Comparison of ENCODE assay signal across 8 cellular contexts in the genomic region with DNA sequence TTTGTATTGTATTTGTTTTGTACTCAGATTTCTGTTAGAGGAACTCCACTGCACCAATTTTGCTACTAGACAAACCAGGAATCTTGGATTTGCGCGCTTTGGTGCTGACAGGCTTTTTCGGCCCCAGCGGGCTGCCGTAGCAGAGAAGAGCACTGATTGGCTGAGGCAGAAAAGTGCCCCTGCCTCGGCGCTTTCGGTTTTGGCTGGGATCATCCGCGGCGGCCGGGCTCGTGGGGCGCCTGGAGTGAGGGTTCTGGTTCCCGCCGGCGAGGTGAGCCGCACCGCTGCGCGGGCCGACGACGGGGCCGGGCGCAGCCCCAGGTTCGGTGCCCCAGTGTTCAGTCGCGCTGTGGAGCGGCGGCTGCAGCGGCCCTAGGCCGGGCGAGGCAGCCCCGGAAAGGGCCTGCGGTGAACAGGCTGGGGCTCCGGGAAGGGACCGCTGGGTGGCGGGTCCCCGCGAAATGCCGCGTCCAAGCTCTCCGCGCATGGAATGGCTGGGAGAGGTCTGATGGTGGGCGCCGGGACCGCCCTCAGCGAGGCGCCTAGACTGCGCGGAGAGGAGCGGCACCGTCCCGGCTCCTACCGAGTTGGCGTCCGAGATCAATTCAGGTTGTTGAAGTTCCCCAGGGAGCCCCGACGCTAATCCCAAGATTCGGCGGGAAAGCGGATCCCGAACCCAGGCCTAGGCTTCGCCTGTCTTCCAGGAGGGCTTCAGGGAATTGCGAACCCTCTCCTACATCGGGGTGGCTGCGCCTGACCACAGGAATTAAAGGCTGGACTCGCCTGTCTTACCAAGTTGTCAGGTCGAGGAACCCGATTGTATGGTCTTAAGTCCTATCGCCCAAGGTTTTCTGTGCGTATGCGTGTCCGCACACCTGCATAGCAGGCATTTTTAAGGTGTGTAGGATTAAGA. TPM values are rescaled to one million over a fixed set of nuclear protein-coding genes. Genes with fewer than 3 reads are reported as not detected.
DNase-seq lines count a peak whose midpoint lies in the region; ATAC-seq, FAIRE-seq and TF ChIP-seq lines count a peak whose summit lies in the region.

A gene (plus strand): TSS at position 178 of the 913 bp plus-strand sequence. CDS start 7,204 bp downstream, outside the sequence.

- H3K4me1 ChIP-seq in osteoblast (ENCODE audit: insufficient read depth, low read length) (peaks cover 9% of the 10 kb centered on the region), thoracic aorta (ENCODE audit: control insufficient read depth in 1 of 2, low read depth in 2 of 2) (peaks cover 6 to 29% of the 10 kb centered on the region in 2 donors)

- H3K9me3 Mint-ChIP-seq in activated naive CD4-positive, alpha-beta T cell treated with anti-CD3 and anti-CD28 coated beads, Interleukin-2, amount 50 U/mL, for 24 hours = no peaks in the 10 kb centered on the region

- FAIRE-seq in H54 (lab: Jason Lieb, UNC) = peak; percentile 76

- no peaks in the 10 kb centered on the region for H3K36me3 ChIP-seq in osteoblast (ENCODE audit: insufficient read depth, low read length)
- H3K36me3 ChIP-seq in thoracic aorta = no peaks in the 10 kb centered on the region

- H3K9me3 ChIP-seq in osteoblast (ENCODE audit: low read depth, low read length) (no peaks in the 10 kb centered on the region), thoracic aorta (no peaks in the 10 kb centered on the region)

- H3K27ac Mint-ChIP-seq in activated naive CD4-positive, alpha-beta T cell treated with anti-CD3 and anti-CD28 coated beads, Interleukin-2, amount 50 U/mL, for 24 hours = peak within 1 kb of the TSS; percentile 96

- peaks cover 50% of the 10 kb centered on the region for H3K79me2 ChIP-seq in osteoblast (ENCODE audit: insufficient read depth, low read length)

- H3K4me3 ChIP-seq in osteoblast (ENCODE audit: insufficient read depth, low read length) (peak within 1 kb of the TSS; percentile 96), thoracic aorta (peak within 1 kb of the TSS; percentile 98)

- DNase-seq in GM03348 (ENCODE audit: low spot score) (peak; percentile 95), H54 (ENCODE audit: insufficient read length, low spot score) (peak; percentile 25), M059J (ENCODE audit: low read depth) (peak; percentile 80), glomerular endothelial cell (ENCODE audit: extremely low read depth, low read depth, low spot score) (peak; percentile 52), osteoblast (ENCODE audit: insufficient read length, low spot score, missing footprints) (peak; percentile 92), thoracic aorta (ENCODE audit: low spot score) (peak; percentile 20)

- H3K4me2 ChIP-seq in osteoblast (ENCODE audit: insufficient read depth, low read length) = peak within 1 kb of the TSS; percentile 86

- ATAC-seq in SK-N-SH treated with all-trans-retinoic acid at 6 μM for 48 hours (peak; percentile 95), thoracic aorta (ENCODE audit: insufficient number of reproducible peaks, low FRiP score, low read depth) (peak; percentile 70)

- TF ChIP-seq CTCF in osteoblast (IDR thresholded peaks at IDR 0.05; ENCODE audit: extremely low read depth, low read depth, low read length) (no peak), thoracic aorta (IDR thresholded peaks at IDR 0.05) (peak; percentile 27)

- H3K27me3 ChIP-seq in osteoblast (ENCODE audit: insufficient read depth, low read length) (no peaks in the 10 kb centered on the region), thoracic aorta (replicated peaks; ENCODE audit: insufficient read depth) (no peaks in the 10 kb centered on the region)

- peaks cover 62% of the 10 kb centered on the region for H3K4me1 Mint-ChIP-seq in activated naive CD4-positive, alpha-beta T cell treated with anti-CD3 and anti-CD28 coated beads, Interleukin-2, amount 50 U/mL, for 24 hours

- TF ChIP-seq POLR2A in H54 (IDR thresholded peaks at IDR 0.05; ENCODE audit: low read depth, low read length) = peak; percentile 44; the same call in 1 of the 2 replicates

- H2AFZ ChIP-seq in osteoblast (ENCODE audit: low read length) = peak within 1 kb of the TSS; percentile 93

- H4K20me1 ChIP-seq in osteoblast (ENCODE audit: insufficient read depth, low read length) = peaks cover 7% of the 10 kb centered on the region

- peak within 1 kb of the TSS; percentile 86 for H3K4me3 Mint-ChIP-seq in activated naive CD4-positive, alpha-beta T cell treated with anti-CD3 and anti-CD28 coated beads, Interleukin-2, amount 50 U/mL, for 24 hours

- peaks cover 6% of the 10 kb centered on the region for H3K36me3 Mint-ChIP-seq in activated naive CD4-positive, alpha-beta T cell treated with anti-CD3 and anti-CD28 coated beads, Interleukin-2, amount 50 U/mL, for 24 hours

- no peaks in the 10 kb centered on the region for H3K27me3 Mint-ChIP-seq in activated naive CD4-positive, alpha-beta T cell treated with anti-CD3 and anti-CD28 coated beads, Interleukin-2, amount 50 U/mL, for 24 hours

- H3K27ac ChIP-seq in osteoblast (ENCODE audit: low read depth, low read length) (peak within 1 kb of the TSS; percentile 88), thoracic aorta (peak within 1 kb of the TSS; percentile 86)

TF ChIP-seq in SK-N-SH treated with all-trans-retinoic acid at 6 μM for 48 hours, 23 proteins besides CTCF, POLR2A, EP300 and RAD21:
- TF ChIP-seq BACH2 (CRISPR knock-in tag; IDR thresholded peaks at IDR 0.05; ENCODE audit: borderline replicate concordance) (no peak), ZFP3 (CRISPR knock-in tag; IDR thresholded peaks at IDR 0.05) (peak; percentile 22; the same call in 1 of the 2 replicates)

RNA-seq across cellular contexts. Expression of the gene that starts here (rescaled TPM):
- total RNA-seq in M059J (2014; rRNA removed; shearing (Covaris generic)) = 38.8 and 68.8 TPM in 2 replicates
- 20.6 and 36.2 TPM in 2 replicates for total RNA-seq in glomerular endothelial cell
- total RNA-seq in osteoblast = 17.0 and 19.7 TPM in 2 replicates
- 10 to 100 TPM; 20.6 to 54.4 TPM for total RNA-seq in thoracic aorta

Comparison
In these comparisons a context has a peak if more than half of its experiments do, and no peak if none do; other contexts are left out.
1. Peak in every context shown above with its lines: DNase-seq, ATAC-seq, H3K4me3 ChIP-seq and H3K27ac ChIP-seq.
2. DNase-seq: peak in every context shown above with its lines; median percentile 95 in GM03348; 92 in osteoblast; 80 in M059J; 52 in glomerular endothelial cell; 25 in H54; 20 in thoracic aorta.